28 cellular contexts compared by ENCODE assay signal in genomic region chr6:106728296-106728870, GRCh38.
DNase-seq lines count a peak whose midpoint lies in the region; ATAC-seq and TF ChIP-seq lines count a peak whose summit lies in the region.
"Had no signal": no experiment of that assay in that cellular context is flagged by ENCODE, and none has a peak within 500 bp of the region (broad histone marks: within the 10 kb centered on the region; RNA-seq: fewer than 3 reads in every experiment).

No MANE protein-coding gene starts in this region.

- ATAC-seq in left lobe of liver = peak; percentile 76
- no peak for ATAC-seq in natural killer cell
- ATAC-seq: CD8-positive, alpha-beta T cell; heart right ventricle; left colon; stimulated activated naive CD8-positive, alpha-beta T cell treated with anti-CD3 and anti-CD28 coated beads, Interleukin-15, amount 100 ng/mL, for 72 hours; T-helper 17 cell had no signal

- TF ChIP-seq POLR2A in uterus (IDR thresholded peaks at IDR 0.05) = no peak

- no peaks in the 10 kb centered on the region for H3K4me1 Mint-ChIP-seq in natural killer cell
- H3K4me1 Mint-ChIP-seq: activated CD4-positive, alpha-beta T cell treated with anti-CD3 and anti-CD28 coated beads, Interleukin-2, amount 10 ng/mL, durations not matched to agents 24 days and 14 days; stimulated activated naive CD8-positive, alpha-beta T cell treated with anti-CD3 and anti-CD28 coated beads, Interleukin-15, amount 100 ng/mL, for 72 hours; T-helper 17 cell had no signal

- no peak overlapping the region for H3K27ac Mint-ChIP-seq in natural killer cell
- H3K27ac Mint-ChIP-seq: activated CD4-positive, alpha-beta T cell treated with anti-CD3 and anti-CD28 coated beads, Interleukin-2, amount 10 ng/mL, durations not matched to agents 24 days and 14 days; CD8-positive, alpha-beta T cell; stimulated activated naive CD8-positive, alpha-beta T cell treated with anti-CD3 and anti-CD28 coated beads, Interleukin-15, amount 100 ng/mL, for 72 hours; T-helper 17 cell had no signal

- H3K27me3 Mint-ChIP-seq in natural killer cell (ENCODE audit: low read depth in 2 of 2) = peaks cover 11 to 17% of the 10 kb centered on the region in 2 donors

- TF ChIP-seq CTCF in HEK293 (tag by site-specific recombination; IDR thresholded peaks at IDR 0.05) = no peak
- TF ChIP-seq CTCF in uterus (IDR thresholded peaks at IDR 0.05) = no peak
- no peak for TF ChIP-seq CTCF in natural killer cell (IDR thresholded peaks at IDR 0.05)

- H3K4me1 ChIP-seq in HEK293 (ENCODE audit: control insufficient read depth, insufficient read depth, low read length) (no peaks in the 10 kb centered on the region), uterus (no peaks in the 10 kb centered on the region)
- H3K4me1 ChIP-seq: adrenal gland, heart right ventricle, tibial nerve had no signal

- H3K27me3 ChIP-seq in uterus = no peaks in the 10 kb centered on the region
- H3K27me3 ChIP-seq: adrenal gland, brain microvascular endothelial cell, heart right ventricle, tibial nerve had no signal

- H3K4me3 ChIP-seq in HEK293 (ENCODE audit: low read depth, low read length) (no peak overlapping the region), uterus (no peak overlapping the region)
- H3K4me3 ChIP-seq: adrenal gland, heart right ventricle, tibial nerve had no signal

- no peak overlapping the region for H3K27ac ChIP-seq in HEK293 (ENCODE audit: extremely low read depth, low read depth, low read length)
- no peak overlapping the region for H3K27ac ChIP-seq in uterus
- H3K27ac ChIP-seq: adrenal gland, brain microvascular endothelial cell, heart right ventricle, tibial nerve had no signal

- H3K36me3 ChIP-seq in HEK293 (ENCODE audit: control insufficient read depth in 2 of 2, insufficient read depth in 1 of 2, low read length in 2 of 2) = no peaks in the 10 kb centered on the region
- H3K36me3 ChIP-seq in uterus = no peaks in the 10 kb centered on the region
- H3K36me3 ChIP-seq: adrenal gland, brain microvascular endothelial cell, heart right ventricle, tibial nerve had no signal

- H3K36me3 Mint-ChIP-seq in natural killer cell = no peaks in the 10 kb centered on the region
- H3K36me3 Mint-ChIP-seq: CD8-positive, alpha-beta T cell had no signal

- intact Hi-C loops in uterus (cut with DNase I; ENCODE audit: low total_unique reads) = no loop called here
- intact Hi-C loops in natural killer cell (cut with micrococcal nuclease) = no loop called here

- no peaks in the 10 kb centered on the region for H3K9me3 Mint-ChIP-seq in natural killer cell
- H3K9me3 Mint-ChIP-seq: activated CD4-positive, alpha-beta T cell treated with anti-CD3 and anti-CD28 coated beads, Interleukin-2, amount 10 ng/mL, durations not matched to agents 24 days and 14 days; CD8-positive, alpha-beta T cell; stimulated activated naive CD8-positive, alpha-beta T cell treated with anti-CD3 and anti-CD28 coated beads, Interleukin-15, amount 100 ng/mL, for 72 hours had no signal

- H3K9me3 ChIP-seq in HEK293 (ENCODE audit: control insufficient read depth, insufficient read depth, low read depth, low read length) (no peaks in the 10 kb centered on the region), uterus (no peaks in the 10 kb centered on the region)
- H3K9me3 ChIP-seq: adrenal gland, heart right ventricle, tibial nerve had no signal

- POLR2A ChIA-PET in HEK293 (lab: Yijun Ruan, JAX) = no interaction called here

- H3K4me3 Mint-ChIP-seq in natural killer cell = no peak overlapping the region
- H3K4me3 Mint-ChIP-seq: activated CD4-positive, alpha-beta T cell treated with anti-CD3 and anti-CD28 coated beads, Interleukin-2, amount 10 ng/mL, durations not matched to agents 24 days and 14 days; CD8-positive, alpha-beta T cell; stimulated activated naive CD8-positive, alpha-beta T cell treated with anti-CD3 and anti-CD28 coated beads, Interleukin-15, amount 100 ng/mL, for 72 hours; T-helper 17 cell had no signal

- CTCF ChIA-PET in HEK293 (lab: Yijun Ruan, JAX) = interaction anchor here (1.3 kb wide), 1 partner anchor 269 kb away, joined by 6 read pairs; no protein-coding TSS in a partner anchor

- peak; percentile 24 for DNase-seq in NCI-H69 (lab: John Stamatoyannopoulos, UW)
- peak; percentile 96 for DNase-seq in left lobe of liver (ENCODE audit: low spot score)
- DNase-seq in renal cortical epithelial cell (ENCODE audit: low read depth) = peak; percentile 47
- DNase-seq in NCI-H510A treated with DMSO at 0.1 percent for 48 hours (lab: John Stamatoyannopoulos, UW) = no peak
- DNase-seq in uterus = no peak
- no peak for DNase-seq in H4 (ENCODE audit: low spot score)
- DNase-seq in natural killer cell = no peak
- DNase-seq: activated CD4-positive, alpha-beta T cell treated with anti-CD3 and anti-CD28 coated beads, Interleukin-2, amount 10 ng/mL, durations not matched to agents 24 days and 14 days; activated naive CD4-positive, alpha-beta T cell treated with Interleukin-2 at 50 U/mL for 16 hours; activated T-cell treated with anti-CD3 and anti-CD28 coated beads, Interleukin-2, amount 50 U/mL, for 48 hours; adrenal gland; AML-193; brain microvascular endothelial cell; CD8-positive, alpha-beta T cell; effector CD4-positive, alpha-beta T cell; GOT3; heart right ventricle; left colon; NCI-H1092 treated with DMSO at 0.1 percent for 48 hours; NCI-H2029; NCI-H526; posterior cingulate gyrus; RPMI8226; stimulated activated CD4-positive, alpha-beta T cell treated with anti-CD3 and anti-CD28 coated beads, Interleukin-15, amount 100 ng/mL, for 24 hours; stimulated activated naive CD8-positive, alpha-beta T cell treated with anti-CD3 and anti-CD28 coated beads, Interleukin-15, amount 100 ng/mL, for 72 hours; T-helper 17 cell had no signal

TF ChIP-seq in HEK293, 187 proteins besides CTCF, POLR2A, EP300 and RAD21:
- TF ChIP-seq SCRT2 (tag by site-specific recombination; IDR thresholded peaks at IDR 0.05) (0 out of 2 replicates have a peak, but pooled peaks have one; percentile 23), ZNF600 (tag by site-specific recombination; IDR thresholded peaks at IDR 0.05) (no peak)

Comparison
In these comparisons a context has a peak if more than half of its experiments do, and no peak if none do; other contexts are left out.
1. DNase-seq: peak in NCI-H69 (single experiment), left lobe of liver (single experiment) and renal cortical epithelial cell (single experiment); none in NCI-H510A treated with DMSO at 0.1 percent for 48 hours (single experiment), uterus (0 of 2), H4 (single experiment) and natural killer cell (single experiment).